In genomic region chr1:155236451-155236850, GRCh38 we compare ENCODE assay signal across 21 cellular contexts. TPM values are rescaled to one million over a fixed set of nuclear protein-coding genes. Genes with fewer than 3 reads are reported as not detected.
DNase-seq lines count a peak whose midpoint lies in the region; ATAC-seq and TF ChIP-seq lines count a peak whose summit lies in the region.
"Had no signal": no experiment of that assay in that cellular context is flagged by ENCODE, and none has a peak within 500 bp of the region (broad histone marks: within the 10 kb centered on the region; RNA-seq: fewer than 3 reads in every experiment).

No MANE protein-coding gene starts in this region.

- H3K36me3 ChIP-seq in sigmoid colon (peaks cover 0 to 36% (median 12%) of the 10 kb centered on the region in 4 donors), aorta (ENCODE audit: control insufficient read depth in 1 of 2, insufficient read depth in 2 of 2, low read length in 1 of 2) (no peaks in the 10 kb centered on the region)

- POLR2A ChIA-PET in activated CD4-positive, alpha-beta T cell treated with anti-CD3 and anti-CD28 coated beads, Interleukin-2, amount 10 ng/mL, durations not matched to agents 7 days and 5 days (lab: Charles Lee) = no interaction called here

- no peak for DNase-seq in activated CD4-positive, alpha-beta T cell treated with anti-CD3 and anti-CD28 coated beads, Interleukin-2, amount 10 ng/mL, durations not matched to agents 7 days and 5 days
- DNase-seq in activated CD4-positive, alpha-beta T cell treated with anti-CD3 and anti-CD28 coated beads, Interleukin-2, amount 10 ng/mL, durations not matched to agents 24 days and 14 days = no peak
- DNase-seq in T-helper 17 cell (no peak), sigmoid colon (no peak), aorta (no peak)
- no peak for DNase-seq in stimulated activated effector memory CD8-positive, alpha-beta T cell treated with anti-CD3 and anti-CD28 coated beads, Interleukin-12 subunit alpha, Interleukin-12 subunit beta, amount 100 ng/mL, for 72 hours (ENCODE audit: low spot score in 2 of 2)
- DNase-seq: activated CD8-positive, alpha-beta memory T cell treated with anti-CD3 and anti-CD28 coated beads for 24 hours; activated naive CD4-positive, alpha-beta T cell treated with anti-CD3 and anti-CD28 coated beads for 36 hours; activated T-cell treated with anti-CD3 and anti-CD28 coated beads, Interleukin-2, amount 50 U/mL, for 24 hours; amygdala; KBM-7; kidney glomerular epithelial cell; MM.1S; NCI-H1694; NCI-H2171; NCI-H526; RPMI8226; stimulated activated CD4-positive, alpha-beta T cell treated with anti-CD3 and anti-CD28 coated beads, Interleukin-4, amount 100 ng/mL, for 24 hours; stimulated activated naive CD8-positive, alpha-beta T cell treated with anti-CD3 and anti-CD28 coated beads, Interleukin-15, Interleukin-2, amounts not matched to agents 100 U/mL and 50 U/mL, for 24 hours had no signal

- H3K9me3 ChIP-seq in T-helper 17 cell (ENCODE audit: control insufficient read depth, low read length, poor library complexity, severe bottlenecking) (no peaks in the 10 kb centered on the region), sigmoid colon (no peaks in the 10 kb centered on the region), aorta (ENCODE audit: control insufficient read depth, low read length) (no peaks in the 10 kb centered on the region)

- WGBS in sigmoid colon, 2 donors = 79 to 80% methylated on average over 5 of the region's 5 CpGs
- 86 to 88% methylated on average over 5 of the region's 5 CpGs for WGBS in aorta, 2 donors

- H3K4me1 ChIP-seq in sigmoid colon = peaks cover 0 to 31% (median 26%) of the 10 kb centered on the region in 4 donors
- no peaks in the 10 kb centered on the region for H3K4me1 ChIP-seq in aorta (ENCODE audit: control insufficient read depth in 1 of 2, insufficient read depth in 2 of 2, low read length in 2 of 2)

- intact Hi-C loops in activated CD4-positive, alpha-beta T cell treated with anti-CD3 and anti-CD28 coated beads, Interleukin-2, amount 10 ng/mL, durations not matched to agents 24 days and 14 days (cut with micrococcal nuclease) = no loop called here
- intact Hi-C loops in sigmoid colon (cut with DNase I) = no loop called here
- intact Hi-C loops in aorta (cut with DNase I) = no loop called here

- H3K27me3 ChIP-seq in sigmoid colon = no peaks in the 10 kb centered on the region
- H3K27me3 ChIP-seq in aorta (ENCODE audit: control insufficient read depth in 1 of 2, insufficient read depth in 2 of 2, low read length in 1 of 2) = no peaks in the 10 kb centered on the region

- peaks cover 30% of the 10 kb centered on the region for H3K4me1 Mint-ChIP-seq in activated CD4-positive, alpha-beta T cell treated with anti-CD3 and anti-CD28 coated beads, Interleukin-2, amount 10 ng/mL, durations not matched to agents 7 days and 5 days
- H3K4me1 Mint-ChIP-seq in activated CD4-positive, alpha-beta T cell treated with anti-CD3 and anti-CD28 coated beads, Interleukin-2, amount 10 ng/mL, durations not matched to agents 24 days and 14 days = peaks cover 24% of the 10 kb centered on the region
- H3K4me1 Mint-ChIP-seq in T-helper 17 cell = peaks cover 24% of the 10 kb centered on the region
- H3K4me1 Mint-ChIP-seq in stimulated activated effector memory CD8-positive, alpha-beta T cell treated with anti-CD3 and anti-CD28 coated beads, Interleukin-12 subunit alpha, Interleukin-12 subunit beta, amount 100 ng/mL, for 72 hours = peaks cover 23% of the 10 kb centered on the region

- CTCF ChIA-PET in activated CD4-positive, alpha-beta T cell treated with anti-CD3 and anti-CD28 coated beads, Interleukin-2, amount 10 ng/mL, durations not matched to agents 7 days and 5 days (lab: Charles Lee) = interaction anchor here (1.1 kb wide), 1 partner anchor 15 kb away, joined by 4 read pairs; no protein-coding TSS in a partner anchor

- peak overlapping the region; percentile 21 for H3K27ac Mint-ChIP-seq in activated CD4-positive, alpha-beta T cell treated with anti-CD3 and anti-CD28 coated beads, Interleukin-2, amount 10 ng/mL, durations not matched to agents 7 days and 5 days
- H3K27ac Mint-ChIP-seq in activated CD4-positive, alpha-beta T cell treated with anti-CD3 and anti-CD28 coated beads, Interleukin-2, amount 10 ng/mL, durations not matched to agents 24 days and 14 days = no peak overlapping the region
- H3K27ac Mint-ChIP-seq in T-helper 17 cell = peak overlapping the region; percentile 67
- peak overlapping the region; percentile 87 for H3K27ac Mint-ChIP-seq in stimulated activated effector memory CD8-positive, alpha-beta T cell treated with anti-CD3 and anti-CD28 coated beads, Interleukin-12 subunit alpha, Interleukin-12 subunit beta, amount 100 ng/mL, for 72 hours
- H3K27ac Mint-ChIP-seq: activated naive CD4-positive, alpha-beta T cell treated with anti-CD3 and anti-CD28 coated beads for 36 hours; B cell; dendritic cell treated with granulocyte-macrophage colony-stimulating factor and Interleukin-4, amounts not matched to agents 40 ng/mL and 50 ng/mL, for 4 days had no signal

- H3K27ac ChIP-seq in sigmoid colon = no peak overlapping the region
- no peak overlapping the region for H3K27ac ChIP-seq in aorta (ENCODE audit: low read depth in 1 of 2, low read length in 2 of 2)

- no peak for TF ChIP-seq POLR2A in sigmoid colon (IDR thresholded peaks at IDR 0.05)

- no peak for TF ChIP-seq EP300 in sigmoid colon (IDR thresholded peaks at IDR 0.05)

- no peak for ATAC-seq in T-helper 17 cell
- ATAC-seq in stimulated activated effector memory CD8-positive, alpha-beta T cell treated with anti-CD3 and anti-CD28 coated beads, Interleukin-12 subunit alpha, Interleukin-12 subunit beta, amount 100 ng/mL, for 72 hours = no peak
- no peak for ATAC-seq in aorta (ENCODE audit: low FRiP score)
- ATAC-seq: stimulated activated naive CD8-positive, alpha-beta T cell treated with anti-CD3 and anti-CD28 coated beads, Interleukin-15, Interleukin-2, amounts not matched to agents 100 U/mL and 50 U/mL, for 24 hours had no signal

- no peak overlapping the region for H3K4me3 Mint-ChIP-seq in activated CD4-positive, alpha-beta T cell treated with anti-CD3 and anti-CD28 coated beads, Interleukin-2, amount 10 ng/mL, durations not matched to agents 7 days and 5 days
- no peak overlapping the region for H3K4me3 Mint-ChIP-seq in activated CD4-positive, alpha-beta T cell treated with anti-CD3 and anti-CD28 coated beads, Interleukin-2, amount 10 ng/mL, durations not matched to agents 24 days and 14 days
- H3K4me3 Mint-ChIP-seq in T-helper 17 cell = no peak overlapping the region
- no peak overlapping the region for H3K4me3 Mint-ChIP-seq in stimulated activated effector memory CD8-positive, alpha-beta T cell treated with anti-CD3 and anti-CD28 coated beads, Interleukin-12 subunit alpha, Interleukin-12 subunit beta, amount 100 ng/mL, for 72 hours
- H3K4me3 Mint-ChIP-seq: activated naive CD4-positive, alpha-beta T cell treated with anti-CD3 and anti-CD28 coated beads for 36 hours; activated T-cell treated with anti-CD3 and anti-CD28 coated beads, Interleukin-2, amount 50 U/mL, for 24 hours; B cell; dendritic cell treated with granulocyte-macrophage colony-stimulating factor and Interleukin-4, amounts not matched to agents 40 ng/mL and 50 ng/mL, for 4 days had no signal

- TF ChIP-seq CTCF in sigmoid colon (IDR thresholded peaks at IDR 0.05) = no peak

- peaks cover 32% of the 10 kb centered on the region for H3K36me3 Mint-ChIP-seq in activated CD4-positive, alpha-beta T cell treated with anti-CD3 and anti-CD28 coated beads, Interleukin-2, amount 10 ng/mL, durations not matched to agents 7 days and 5 days (ENCODE audit: low read depth)
- peaks cover 20% of the 10 kb centered on the region for H3K36me3 Mint-ChIP-seq in activated CD4-positive, alpha-beta T cell treated with anti-CD3 and anti-CD28 coated beads, Interleukin-2, amount 10 ng/mL, durations not matched to agents 24 days and 14 days (ENCODE audit: low read depth)
- H3K36me3 Mint-ChIP-seq in T-helper 17 cell (ENCODE audit: low read depth) = no peaks in the 10 kb centered on the region
- H3K36me3 Mint-ChIP-seq in stimulated activated effector memory CD8-positive, alpha-beta T cell treated with anti-CD3 and anti-CD28 coated beads, Interleukin-12 subunit alpha, Interleukin-12 subunit beta, amount 100 ng/mL, for 72 hours = peaks cover 41% of the 10 kb centered on the region

- H3K27me3 Mint-ChIP-seq in activated CD4-positive, alpha-beta T cell treated with anti-CD3 and anti-CD28 coated beads, Interleukin-2, amount 10 ng/mL, durations not matched to agents 7 days and 5 days = no peaks in the 10 kb centered on the region
- H3K27me3 Mint-ChIP-seq in activated CD4-positive, alpha-beta T cell treated with anti-CD3 and anti-CD28 coated beads, Interleukin-2, amount 10 ng/mL, durations not matched to agents 24 days and 14 days = no peaks in the 10 kb centered on the region
- H3K27me3 Mint-ChIP-seq in T-helper 17 cell = no peaks in the 10 kb centered on the region
- H3K27me3 Mint-ChIP-seq: activated T-cell treated with anti-CD3 and anti-CD28 coated beads, Interleukin-2, amount 50 U/mL, for 24 hours; B cell; dendritic cell treated with granulocyte-macrophage colony-stimulating factor and Interleukin-4, amounts not matched to agents 40 ng/mL and 50 ng/mL, for 4 days had no signal

- no peaks in the 10 kb centered on the region for H3K9me3 Mint-ChIP-seq in activated CD4-positive, alpha-beta T cell treated with anti-CD3 and anti-CD28 coated beads, Interleukin-2, amount 10 ng/mL, durations not matched to agents 7 days and 5 days
- H3K9me3 Mint-ChIP-seq in activated CD4-positive, alpha-beta T cell treated with anti-CD3 and anti-CD28 coated beads, Interleukin-2, amount 10 ng/mL, durations not matched to agents 24 days and 14 days = no peaks in the 10 kb centered on the region
- H3K9me3 Mint-ChIP-seq in stimulated activated effector memory CD8-positive, alpha-beta T cell treated with anti-CD3 and anti-CD28 coated beads, Interleukin-12 subunit alpha, Interleukin-12 subunit beta, amount 100 ng/mL, for 72 hours = no peaks in the 10 kb centered on the region
- H3K9me3 Mint-ChIP-seq: activated naive CD4-positive, alpha-beta T cell treated with anti-CD3 and anti-CD28 coated beads for 36 hours; activated T-cell treated with anti-CD3 and anti-CD28 coated beads, Interleukin-2, amount 50 U/mL, for 24 hours; dendritic cell treated with granulocyte-macrophage colony-stimulating factor and Interleukin-4, amounts not matched to agents 40 ng/mL and 50 ng/mL, for 4 days had no signal

- H3K4me3 ChIP-seq in sigmoid colon (no peak overlapping the region), aorta (ENCODE audit: low read length in 2 of 2) (no peak overlapping the region)

RNA-seq across cellular contexts. Expression of gene ENTREP3, which starts 18.8 kb away (rescaled TPM):
- total RNA-seq in activated CD4-positive, alpha-beta T cell treated with anti-CD3 and anti-CD28 coated beads, Interleukin-2, amount 10 ng/mL, durations not matched to agents 7 days and 5 days = 10 to 100 TPM; 22.8 to 22.9 TPM
- total RNA-seq in activated CD4-positive, alpha-beta T cell treated with anti-CD3 and anti-CD28 coated beads, Interleukin-2, amount 10 ng/mL, durations not matched to agents 24 days and 14 days = 45.1 and 46.2 TPM in 2 replicates
- total RNA-seq in T-helper 17 cell (1 to 10 TPM; 8.6 to 9.3 TPM), sigmoid colon (10 to 100 TPM; 11.8 to 44.0 (median 16.0) TPM), aorta (10 to 100 TPM; 22.8 to 28.7 TPM)
- polyA plus RNA-seq in sigmoid colon (10 to 100 TPM in 1 of 3 donors, 1 to 10 TPM in 2; 5.4 to 17.6 (median 6.5) TPM), aorta (10 to 100 TPM in 1 of 2 donors, 1 to 10 TPM in 1; 6.0 to 25.4 TPM)

RNA-seq across cellular contexts. Expression of gene SCAMP3, which starts 25.7 kb away (rescaled TPM):
- 10 to 100 TPM; 88.7 to 96.4 TPM for total RNA-seq in activated CD4-positive, alpha-beta T cell treated with anti-CD3 and anti-CD28 coated beads, Interleukin-2, amount 10 ng/mL, durations not matched to agents 7 days and 5 days
- 152 and 158 TPM in 2 replicates for total RNA-seq in activated CD4-positive, alpha-beta T cell treated with anti-CD3 and anti-CD28 coated beads, Interleukin-2, amount 10 ng/mL, durations not matched to agents 24 days and 14 days
- 10 to 100 TPM; 60.1 to 69.4 TPM for total RNA-seq in T-helper 17 cell
- total RNA-seq in sigmoid colon = 10 to 100 TPM; 25.1 to 45.3 (median 36.5) TPM
- polyA plus RNA-seq in sigmoid colon = 10 to 100 TPM; 11.6 to 56.4 (median 22.8) TPM
- 10 to 100 TPM; 36.9 to 39.7 TPM for total RNA-seq in aorta
- 10 to 100 TPM; 11.9 to 46.8 TPM for polyA plus RNA-seq in aorta

RNA-seq across cellular contexts. Expression of gene MTX1, which starts 28.0 kb away (rescaled TPM):
- total RNA-seq in activated CD4-positive, alpha-beta T cell treated with anti-CD3 and anti-CD28 coated beads, Interleukin-2, amount 10 ng/mL, durations not matched to agents 7 days and 5 days = 10 to 100 TPM; 32.8 to 37.3 TPM
- 62.4 and 64.7 TPM in 2 replicates for total RNA-seq in activated CD4-positive, alpha-beta T cell treated with anti-CD3 and anti-CD28 coated beads, Interleukin-2, amount 10 ng/mL, durations not matched to agents 24 days and 14 days
- total RNA-seq in T-helper 17 cell = 10 to 100 TPM; 20.7 to 28.5 TPM
- total RNA-seq in sigmoid colon = 10 to 100 TPM; 15.5 to 29.8 (median 27.7) TPM
- 10 to 100 TPM; 51.7 to 69.7 (median 53.2) TPM for polyA plus RNA-seq in sigmoid colon
- total RNA-seq in aorta = 10 to 100 TPM; 20.3 to 21.3 TPM
- 10 to 100 TPM; 26.2 to 52.9 TPM for polyA plus RNA-seq in aorta

RNA-seq across cellular contexts. Expression of gene THBS3, which starts 28.8 kb away (rescaled TPM):
- 10 to 100 TPM; 21.2 to 23.6 TPM for total RNA-seq in activated CD4-positive, alpha-beta T cell treated with anti-CD3 and anti-CD28 coated beads, Interleukin-2, amount 10 ng/mL, durations not matched to agents 7 days and 5 days
- 10.5 and 10.6 TPM in 2 replicates for total RNA-seq in activated CD4-positive, alpha-beta T cell treated with anti-CD3 and anti-CD28 coated beads, Interleukin-2, amount 10 ng/mL, durations not matched to agents 24 days and 14 days
- total RNA-seq in T-helper 17 cell (10 to 100 TPM; 34.6 to 38.4 TPM), sigmoid colon (10 to 100 TPM in 3 of 4 donors, 1 to 10 TPM in 1; 9.6 to 43.5 (median 18.5) TPM), aorta (10 to 100 TPM; 58.9 to 97.9 TPM)
- polyA plus RNA-seq in sigmoid colon (10 to 100 TPM in 1 of 3 donors, 1 to 10 TPM in 2; 3.5 to 13.4 (median 6.0) TPM), aorta (100 to 1,000 TPM in 1 of 2 donors, 10 to 100 TPM in 1; 21.7 to 195 TPM)

RNA-seq across cellular contexts. Expression of gene CLK2, which starts 36.9 kb away (rescaled TPM):
- total RNA-seq in activated CD4-positive, alpha-beta T cell treated with anti-CD3 and anti-CD28 coated beads, Interleukin-2, amount 10 ng/mL, durations not matched to agents 7 days and 5 days = 100 to 1,000 TPM in 1 of 2 experiments, 10 to 100 TPM in 1; 100.0 to 104 TPM
- total RNA-seq in activated CD4-positive, alpha-beta T cell treated with anti-CD3 and anti-CD28 coated beads, Interleukin-2, amount 10 ng/mL, durations not matched to agents 24 days and 14 days = 86.2 and 90.6 TPM in 2 replicates
- total RNA-seq in T-helper 17 cell = 10 to 100 TPM; 54.8 to 57.8 TPM
- 10 to 100 TPM; 21.4 to 33.2 (median 25.3) TPM for total RNA-seq in sigmoid colon
- polyA plus RNA-seq in sigmoid colon = 10 to 100 TPM in 2 of 3 donors, 1 to 10 TPM in 1; 7.2 to 45.9 (median 14.4) TPM
- total RNA-seq in aorta = 10 to 100 TPM; 39.6 to 63.0 TPM
- polyA plus RNA-seq in aorta = 10 to 100 TPM in 1 of 2 donors, 1 to 10 TPM in 1; 9.3 to 88.6 TPM
